Comparison of ENCODE assay signal across 17 cellular contexts in the genomic region with DNA sequence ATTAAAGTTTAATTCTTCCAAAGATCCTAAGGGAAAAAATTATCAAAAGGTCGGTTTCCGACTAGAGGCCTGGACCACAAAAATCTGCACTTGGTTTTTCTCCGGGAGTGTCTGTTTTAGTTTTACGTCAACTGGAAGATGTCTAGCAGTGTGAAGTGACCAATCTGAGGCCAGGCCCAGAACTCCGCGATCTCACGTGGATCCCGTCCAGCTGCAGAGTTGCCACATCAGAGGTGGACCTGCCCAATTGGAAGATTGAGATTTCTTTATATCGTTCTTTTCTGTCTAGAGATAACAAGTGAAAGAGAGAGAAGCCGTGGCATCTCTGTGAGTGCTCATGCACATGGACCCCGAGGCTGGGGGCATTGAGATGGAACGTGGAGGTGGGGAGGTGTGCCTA.
DNase-seq lines count a peak whose midpoint lies in the region; ATAC-seq and TF ChIP-seq lines count a peak whose summit lies in the region.
"Had no signal": no experiment of that assay in that cellular context is flagged by ENCODE, and none has a peak within 500 bp of the region (broad histone marks: within the 10 kb centered on the region; RNA-seq: fewer than 3 reads in every experiment).

No MANE protein-coding gene starts in this region.

- POLR2A ChIA-PET in activated CD4-positive, alpha-beta memory T cell treated with anti-CD3 and anti-CD28 coated beads, Interleukin-2, amount 10 ng/mL, durations not matched to agents 7 days and 5 days (lab: Charles Lee): no interaction called here
- POLR2A ChIA-PET in activated CD4-positive, alpha-beta memory T cell treated with anti-CD3 and anti-CD28 coated beads for 36 hours (lab: Charles Lee): interaction anchor here (1.1 kb wide), 1 partner anchor 44 kb away, joined by 4 read pairs; no protein-coding TSS in a partner anchor
- POLR2A ChIA-PET in naive thymus-derived CD4-positive, alpha-beta T cell (lab: Charles Lee): no interaction called here

- CTCF ChIA-PET in activated CD4-positive, alpha-beta memory T cell treated with anti-CD3 and anti-CD28 coated beads, Interleukin-2, amount 10 ng/mL, durations not matched to agents 7 days and 5 days (lab: Charles Lee): no interaction called here
- CTCF ChIA-PET in activated CD4-positive, alpha-beta memory T cell treated with anti-CD3 and anti-CD28 coated beads for 36 hours (lab: Charles Lee): no interaction called here
- CTCF ChIA-PET in naive thymus-derived CD4-positive, alpha-beta T cell (lab: Charles Lee): no interaction called here

- H4K5ac ChIP-seq in mesendoderm (ENCODE audit: low read length): no peak overlapping the region

- no peaks in the 10 kb centered on the region for H3K9me3 Mint-ChIP-seq in activated CD4-positive, alpha-beta memory T cell treated with anti-CD3 and anti-CD28 coated beads, Interleukin-2, amount 10 ng/mL, durations not matched to agents 7 days and 5 days
- H3K9me3 Mint-ChIP-seq in activated CD4-positive, alpha-beta memory T cell treated with anti-CD3 and anti-CD28 coated beads for 36 hours: no peaks in the 10 kb centered on the region
- no peaks in the 10 kb centered on the region for H3K9me3 Mint-ChIP-seq in naive thymus-derived CD4-positive, alpha-beta T cell
- H3K9me3 Mint-ChIP-seq: CD8-positive, alpha-beta T cell had no signal

- no peak overlapping the region for H3K4me3 Mint-ChIP-seq in activated CD4-positive, alpha-beta memory T cell treated with anti-CD3 and anti-CD28 coated beads, Interleukin-2, amount 10 ng/mL, durations not matched to agents 7 days and 5 days
- no peak overlapping the region for H3K4me3 Mint-ChIP-seq in activated CD4-positive, alpha-beta memory T cell treated with anti-CD3 and anti-CD28 coated beads for 36 hours
- peak overlapping the region in 1 of 10 donors; percentile 27 for H3K4me3 Mint-ChIP-seq in naive thymus-derived CD4-positive, alpha-beta T cell
- H3K4me3 Mint-ChIP-seq: CD8-positive, alpha-beta T cell had no signal

- no peaks in the 10 kb centered on the region for H3K9me3 ChIP-seq in naive thymus-derived CD4-positive, alpha-beta T cell (ENCODE audit: control insufficient read depth in 2 of 3, low read length in 3 of 3)
- no peaks in the 10 kb centered on the region for H3K9me3 ChIP-seq in tibial artery
- H3K9me3 ChIP-seq: SJCRH30 had no signal

- in situ Hi-C loops in ACHN (cut with HindIII; ENCODE audit: low pct_ligation_motif_present, low pct_unique_long_range_greater_than_20kb, low sequenced_read_pairs): no loop called here

- no peak for ATAC-seq in naive thymus-derived CD4-positive, alpha-beta T cell
- ATAC-seq: CD8-positive, alpha-beta T cell had no signal

- H3K4me1 Mint-ChIP-seq in activated CD4-positive, alpha-beta memory T cell treated with anti-CD3 and anti-CD28 coated beads, Interleukin-2, amount 10 ng/mL, durations not matched to agents 7 days and 5 days: peaks cover 42% of the 10 kb centered on the region
- H3K4me1 Mint-ChIP-seq in activated CD4-positive, alpha-beta memory T cell treated with anti-CD3 and anti-CD28 coated beads for 36 hours (ENCODE audit: low read depth): peaks cover 65% of the 10 kb centered on the region
- peaks cover 29 to 74% (median 60%) of the 10 kb centered on the region in 7 donors for H3K4me1 Mint-ChIP-seq in naive thymus-derived CD4-positive, alpha-beta T cell

- H3K4ac ChIP-seq in mesendoderm (ENCODE audit: low read depth, low read length): no peak overlapping the region

- no peak for TF ChIP-seq CTCF in cardiac fibroblast (IDR thresholded peaks at IDR 0.05; ENCODE audit: low read depth, low read length)
- no peak for TF ChIP-seq CTCF in tibial artery (IDR thresholded peaks at IDR 0.05)

- peak overlapping the region; percentile 57 for H3K27ac Mint-ChIP-seq in activated CD4-positive, alpha-beta memory T cell treated with anti-CD3 and anti-CD28 coated beads, Interleukin-2, amount 10 ng/mL, durations not matched to agents 7 days and 5 days
- H3K27ac Mint-ChIP-seq in activated CD4-positive, alpha-beta memory T cell treated with anti-CD3 and anti-CD28 coated beads for 36 hours: no peak overlapping the region
- H3K27ac Mint-ChIP-seq in naive thymus-derived CD4-positive, alpha-beta T cell: peak overlapping the region in 5 of 9 donors; percentile 12 to 69 (median 34)
- H3K27ac Mint-ChIP-seq: CD8-positive, alpha-beta T cell had no signal

- no peak overlapping the region for H3K27ac ChIP-seq in naive thymus-derived CD4-positive, alpha-beta T cell (ENCODE audit: low read depth, low read length)
- H3K27ac ChIP-seq in tibial artery (peak overlapping the region; percentile 72 to 79), mesendoderm (ENCODE audit: low read depth, low read length) (no peak overlapping the region)
- H3K27ac ChIP-seq: SJCRH30 had no signal

- H3K27me3 Mint-ChIP-seq in activated CD4-positive, alpha-beta memory T cell treated with anti-CD3 and anti-CD28 coated beads, Interleukin-2, amount 10 ng/mL, durations not matched to agents 7 days and 5 days: no peaks in the 10 kb centered on the region
- no peaks in the 10 kb centered on the region for H3K27me3 Mint-ChIP-seq in activated CD4-positive, alpha-beta memory T cell treated with anti-CD3 and anti-CD28 coated beads for 36 hours
- H3K27me3 Mint-ChIP-seq in naive thymus-derived CD4-positive, alpha-beta T cell: no peaks in the 10 kb centered on the region

- peaks cover 67% of the 10 kb centered on the region for H3K36me3 Mint-ChIP-seq in activated CD4-positive, alpha-beta memory T cell treated with anti-CD3 and anti-CD28 coated beads, Interleukin-2, amount 10 ng/mL, durations not matched to agents 7 days and 5 days (ENCODE audit: low read depth)
- H3K36me3 Mint-ChIP-seq in activated CD4-positive, alpha-beta memory T cell treated with anti-CD3 and anti-CD28 coated beads for 36 hours: peaks cover 45% of the 10 kb centered on the region
- peaks cover 8 to 71% (median 47%) of the 10 kb centered on the region in 5 donors for H3K36me3 Mint-ChIP-seq in naive thymus-derived CD4-positive, alpha-beta T cell

- no peak overlapping the region for H4K8ac ChIP-seq in mesendoderm (ENCODE audit: low read depth, low read length)

- WGBS in mesendoderm (ENCODE audit: extremely low coverage, insufficient coverage, low lambda C conversion rate): no CpG with 5 or more reads among the region's 12 CpGs

- H3K27me3 ChIP-seq in naive thymus-derived CD4-positive, alpha-beta T cell (ENCODE audit: control insufficient read depth in 2 of 2, insufficient read depth in 2 of 2, low read length in 2 of 2): no peaks in the 10 kb centered on the region
- H3K27me3 ChIP-seq in tibial artery: no peaks in the 10 kb centered on the region
- no peaks in the 10 kb centered on the region for H3K27me3 ChIP-seq in mesendoderm (ENCODE audit: insufficient read depth, low read length, poor library complexity)
- H3K27me3 ChIP-seq: SJCRH30 had no signal

- no peak overlapping the region for H3K18ac ChIP-seq in mesendoderm (ENCODE audit: low read length)

- H2AK5ac ChIP-seq in mesendoderm (ENCODE audit: low read length): no peak overlapping the region

- no peak overlapping the region for H3K4me2 ChIP-seq in mesendoderm (ENCODE audit: low read length)

- H3K56ac ChIP-seq in mesendoderm (ENCODE audit: low read length): no peak overlapping the region

- peaks cover 0 to 17% (median 7%) of the 10 kb centered on the region in 3 experiments for H3K36me3 ChIP-seq in naive thymus-derived CD4-positive, alpha-beta T cell (ENCODE audit: control insufficient read depth in 2 of 3, insufficient read depth in 3 of 3, low read length in 3 of 3)
- H3K36me3 ChIP-seq in tibial artery: peaks cover 9 to 18% (median 12%) of the 10 kb centered on the region in 3 donors
- peaks cover 2% of the 10 kb centered on the region for H3K36me3 ChIP-seq in mesendoderm (ENCODE audit: control insufficient read depth, insufficient read depth, low read length)

- H3K79me1 ChIP-seq in mesendoderm (ENCODE audit: low read length): peaks cover 28% of the 10 kb centered on the region

- H2BK5ac ChIP-seq in mesendoderm (ENCODE audit: low read length): no peak overlapping the region

- no peak for DNase-seq in activated CD4-positive, alpha-beta memory T cell treated with anti-CD3 and anti-CD28 coated beads, Interleukin-2, amount 10 ng/mL, durations not matched to agents 7 days and 5 days
- no peak for DNase-seq in activated CD4-positive, alpha-beta memory T cell treated with anti-CD3 and anti-CD28 coated beads for 36 hours
- peak; percentile 71 to 77 for DNase-seq in cardiac fibroblast (ENCODE audit: low read depth in 2 of 2)
- DNase-seq in naive thymus-derived CD4-positive, alpha-beta T cell: no peak
- peak in 1 of 2 donors; percentile 48 for DNase-seq in tibial artery
- no peak for DNase-seq in stimulated activated naive CD4-positive, alpha-beta T cell treated with Interleukin-2 at 50 U/mL for 16 hours (lab: John Stamatoyannopoulos, UW)
- DNase-seq in mesendoderm: no peak
- no peak for DNase-seq in ACHN
- DNase-seq: activated CD4-positive, alpha-beta T cell treated with anti-CD3 and anti-CD28 coated beads, Interleukin-2, amount 50 U/mL, for 48 hours; activated effector memory CD4-positive, alpha-beta T cell treated with anti-CD3 and anti-CD28 coated beads, Interleukin-2, amount 50 U/mL, for 16 hours; CD8-positive, alpha-beta T cell; midbrain; NCI-H1694; NCI-H446; occipital lobe; SJCRH30; stimulated activated CD4-positive, alpha-beta T cell treated with anti-CD3 and anti-CD28 coated beads, Interleukin-12 subunit alpha, Interleukin-12 subunit beta, amount 100 ng/mL, for 4 hours had no signal

- H2BK120ac ChIP-seq in mesendoderm (ENCODE audit: low read depth, low read length): no peak overlapping the region

- H3K4me1 ChIP-seq in naive thymus-derived CD4-positive, alpha-beta T cell (ENCODE audit: control insufficient read depth in 2 of 2, insufficient read depth in 2 of 2, low read length in 2 of 2): no peaks in the 10 kb centered on the region
- H3K4me1 ChIP-seq in tibial artery (peaks cover 0 to 90% (median 68%) of the 10 kb centered on the region in 4 donors), mesendoderm (ENCODE audit: control insufficient read depth, low read depth, low read length) (peaks cover 22% of the 10 kb centered on the region)

- no peak overlapping the region for H3K23ac ChIP-seq in mesendoderm (ENCODE audit: low read length)

- intact Hi-C loops in activated CD4-positive, alpha-beta memory T cell treated with anti-CD3 and anti-CD28 coated beads for 36 hours (cut with micrococcal nuclease): no loop called here
- intact Hi-C loops in naive thymus-derived CD4-positive, alpha-beta T cell (cut with micrococcal nuclease): no loop called here
- intact Hi-C loops in tibial artery (cut with DNase I; ENCODE audit: low total_unique reads): no loop called here

- H3K79me2 ChIP-seq in mesendoderm (ENCODE audit: control insufficient read depth, insufficient read depth, low read length): peaks cover 50% of the 10 kb centered on the region

- no peak overlapping the region for H3K9ac ChIP-seq in mesendoderm (ENCODE audit: low read length)

- H2BK15ac ChIP-seq in mesendoderm (replicated peaks; ENCODE audit: low read depth): no peak overlapping the region

- H3K4me3 ChIP-seq in cardiac fibroblast (replicated peaks in 1 of 2; ENCODE audit: low read depth in 2 of 2, low read length in 2 of 2) (no peak overlapping the region), tibial artery (peak overlapping the region in 1 of 2 donors; percentile 5), mesendoderm (ENCODE audit: low read length) (no peak overlapping the region)
- no peak overlapping the region for H3K4me3 ChIP-seq in naive thymus-derived CD4-positive, alpha-beta T cell (ENCODE audit: low read length)
- H3K4me3 ChIP-seq: SJCRH30 had no signal

Comparison
In these comparisons a context has a peak if more than half of its experiments do, and no peak if none do; other contexts are left out.
1. DNase-seq: peak in cardiac fibroblast (2 of 2); none in activated CD4-positive, alpha-beta memory T cell treated with anti-CD3 and anti-CD28 coated beads, Interleukin-2, amount 10 ng/mL, durations not matched to agents 7 days and 5 days (single experiment), activated CD4-positive, alpha-beta memory T cell treated with anti-CD3 and anti-CD28 coated beads for 36 hours (single experiment), naive thymus-derived CD4-positive, alpha-beta T cell (0 of 9), stimulated activated naive CD4-positive, alpha-beta T cell treated with Interleukin-2 at 50 U/mL for 16 hours (single experiment), mesendoderm (single experiment) and ACHN (single experiment).
2. H3K27ac ChIP-seq: peak in tibial artery (2 of 2); none in naive thymus-derived CD4-positive, alpha-beta T cell (single experiment) and mesendoderm (single experiment).